In genomic region chr10:112720178-112720577, GRCh38 we compare ENCODE assay signal across 35 cellular contexts.
"Had no signal": no experiment of that assay in that cellular context is flagged by ENCODE, and none has a peak within 500 bp of the region (broad histone marks: within the 10 kb centered on the region; RNA-seq: fewer than 3 reads in every experiment).

No MANE protein-coding gene starts in this region.

- H3K27me3 ChIP-seq: MG63 had no signal

- H3K9me3 ChIP-seq: MG63 had no signal

- DNase-seq: Karpas-422, Kasumi-1, MG63, MM.1S, MV-4-11, NCI-H1048, NCI-H1092, NCI-H1092 treated with DMSO at 0.1 percent for 48 hours, NCI-H1105, NCI-H1105 treated with DMSO at 0.1 percent for 48 hours, NCI-H1417, NCI-H1417 treated with DMSO at 0.1 percent for 48 hours, NCI-H1436, NCI-H1436 treated with DMSO at 0.1 percent for 48 hours, NCI-H146, NCI-H1694, NCI-H1694 treated with DMSO at 0.1 percent for 48 hours, NCI-H187, NCI-H187 treated with DMSO at 0.1 percent for 48 hours, NCI-H1930, NCI-H2029, NCI-H2029 treated with DMSO at 0.1 percent for 48 hours, NCI-H2081, NCI-H2081 treated with DMSO at 0.1 percent for 48 hours, NCI-H2107, NCI-H2171, NCI-H2171 treated with DMSO at 0.1 percent for 48 hours, NCI-H2227 treated with DMSO at 0.1 percent for 48 hours, NCI-H226, NCI-H345, NCI-H446, NCI-H446 treated with DMSO at 0.1 percent for 48 hours, NCI-H510A, NCI-H510A treated with DMSO at 0.1 percent for 48 hours, NCI-H524 had no signal

- H3K4me3 ChIP-seq: MG63 had no signal

- H3K36me3 ChIP-seq: MG63 had no signal
